Comparison of ENCODE assay signal across 8 cellular contexts in genomic region chr12:45728625-45729232, GRCh38. TPM values are rescaled to one million over a fixed set of nuclear protein-coding genes. Genes with fewer than 3 reads are reported as not detected.
A peak's percentile ranks its signal among the peaks of the same experiment; 100 is the strongest.
DNase-seq lines count a peak whose midpoint lies in the region; ATAC-seq, FAIRE-seq and TF ChIP-seq lines count a peak whose summit lies in the region.

No MANE protein-coding gene starts in this region.

- ATAC-seq in HG02840 (IDR thresholded peaks at IDR 0.05; ENCODE audit: low FRiP score, unreplicated experiment): peak; percentile 50
- ATAC-seq in heart right ventricle: peak; percentile 79 to 92 (median 84)
- ATAC-seq in upper lobe of left lung (ENCODE audit: low FRiP score in 2 of 2): peak; percentile 92 to 96

- H3K27me3 ChIP-seq in heart right ventricle (no peaks in the 10 kb centered on the region), upper lobe of left lung (peaks cover 0 to 4% (median 0%) of the 10 kb centered on the region in 4 donors)

- WGBS in adipose tissue, 3 donors: 0% methylated on average over 39 to 66 of the region's 66 CpGs
- WGBS in heart right ventricle, 2 donors: 0% methylated on average over 45 to 66 of the region's 66 CpGs
- 0% methylated on average over 6 to 33 of the region's 66 CpGs for WGBS in upper lobe of left lung, 2 donors

- no peaks in the 10 kb centered on the region for H3K9me3 ChIP-seq in heart right ventricle
- H3K9me3 ChIP-seq in upper lobe of left lung: peaks cover 0 to 3% (median 0%) of the 10 kb centered on the region in 4 donors

- TF ChIP-seq CTCF in heart right ventricle (IDR thresholded peaks at IDR 0.05) (peak; percentile 89 to 99 (median 98)), upper lobe of left lung (IDR thresholded peaks at IDR 0.05) (peak; percentile 94 to 100 (median 99))

- DNase-seq in GM12892 (ENCODE audit: insufficient read length) (peak; percentile 47), NCI-H1417 treated with DMSO at 0.1 percent for 48 hours (lab: John Stamatoyannopoulos, UW) (peak; percentile 86), SW 1271 (lab: John Stamatoyannopoulos, UW) (peak; percentile 86 to 89), heart right ventricle (peak; percentile 97 to 98), posterior cingulate gyrus (peak; percentile 93 to 99 (median 96)), upper lobe of left lung (peak; percentile 97 to 99)

- H3K4me3 ChIP-seq in heart right ventricle (peak overlapping the region; percentile 60 to 95 (median 86)), upper lobe of left lung (peak overlapping the region; percentile 30 to 87 (median 68))

- TF ChIP-seq EP300 in upper lobe of left lung (IDR thresholded peaks at IDR 0.05): no peak

- TF ChIP-seq POLR2A in GM12892 (IDR thresholded peaks at IDR 0.05; ENCODE audit: low read depth, low read length) (peak; percentile 96), upper lobe of left lung (IDR thresholded peaks at IDR 0.05) (peak in 3 of 4 donors; percentile 83 to 97 (median 92))

- H3K36me3 ChIP-seq in heart right ventricle: no peaks in the 10 kb centered on the region
- H3K36me3 ChIP-seq in upper lobe of left lung: no peaks in the 10 kb centered on the region

- H3K4me1 ChIP-seq in heart right ventricle (peaks cover 7 to 51% (median 45%) of the 10 kb centered on the region in 9 donors), upper lobe of left lung (peaks cover 37 to 41% (median 40%) of the 10 kb centered on the region in 4 donors)

- FAIRE-seq in GM12892 (lab: Jason Lieb, UNC): peak; percentile 99

- H3K27ac ChIP-seq in adipose tissue (ENCODE audit: low read depth, low read length) (peak overlapping the region; percentile 88), heart right ventricle (peak overlapping the region; percentile 94 to 99 (median 98)), upper lobe of left lung (peak overlapping the region; percentile 97 to 99 (median 99))

- intact Hi-C loops in heart right ventricle (cut with DNase I): loop anchor here in 7 of 10 donors (2.0 to 10.0 kb wide), 7 partner anchors 181 to 514 kb away; partner anchors contain the start of genes SCAF11 (in 2 of the 7) and ANO6 (in 1 of the 7)
- intact Hi-C loops in posterior cingulate gyrus (cut with DNase I): loop anchor here (5.0 to 10.0 kb wide), 3 partner anchors 124 to 511 kb away; partner anchors contain the start of gene ANO6

RNA-seq across cellular contexts. Expression of gene ARID2, which starts 0.8 kb away (rescaled TPM):
- polyA plus RNA-seq in GM12892 (2012; ENCODE audit: missing spikeins): 9.9 TPM
- polyA plus RNA-seq in adipose tissue (1 to 10 TPM; 3.7 to 4.7 (median 4.7) TPM), heart right ventricle (10 to 100 TPM in 1 of 2 donors, 1 to 10 TPM in 1; 3.0 to 13.1 TPM)
- total RNA-seq in heart right ventricle (10 to 100 TPM; 13.4 to 28.8 (median 19.3) TPM), upper lobe of left lung (10 to 100 TPM; 19.4 to 48.5 (median 27.0) TPM)

Comparison
In these comparisons a context has a peak if more than half of its experiments do, and no peak if none do; other contexts are left out.
1. Peak in every context shown above with its lines: DNase-seq, ATAC-seq, H3K4me3 ChIP-seq and H3K27ac ChIP-seq.
2. DNase-seq: peak in every context shown above with its lines; median percentile 98 in upper lobe of left lung; 98 in heart right ventricle; 96 in posterior cingulate gyrus; 88 in SW 1271; 86 in NCI-H1417 treated with DMSO at 0.1 percent for 48 hours; 47 in GM12892.